ENCODE assay signal across 12 cellular contexts in the genomic region with DNA sequence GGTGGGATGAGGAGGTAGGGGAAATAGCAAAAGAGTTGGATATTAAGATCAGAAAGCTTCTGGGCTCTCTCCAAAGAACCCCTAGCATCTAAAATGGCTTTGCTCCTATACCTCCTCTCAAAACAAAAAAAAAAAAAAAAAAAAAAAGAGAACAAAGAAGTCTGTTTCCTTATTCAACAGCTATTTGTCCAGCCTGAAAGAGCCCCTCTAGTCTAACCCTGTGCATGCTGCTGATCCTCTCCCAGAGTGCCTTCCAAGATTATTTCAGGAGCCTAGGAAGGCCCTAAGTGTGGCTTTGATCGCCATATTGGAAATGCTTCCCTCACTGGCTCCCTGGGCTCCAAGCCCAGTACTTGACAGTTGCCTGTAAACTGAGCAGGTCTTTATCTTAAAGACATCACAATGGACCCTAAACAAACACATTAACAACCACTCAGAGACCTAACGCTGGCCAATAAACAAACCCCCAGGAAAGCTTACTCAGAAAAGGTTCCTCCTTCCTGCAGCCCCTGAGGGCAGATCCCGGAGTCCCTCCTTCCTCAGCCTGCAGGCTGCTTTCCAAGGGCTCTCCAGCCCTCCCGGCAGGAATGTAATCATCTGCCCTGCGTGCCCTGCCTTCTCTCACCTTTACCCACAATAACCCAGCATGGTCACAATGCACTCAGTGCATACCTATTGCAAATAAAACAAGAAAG. TPM values are rescaled to one million over a fixed set of nuclear protein-coding genes. Genes with fewer than 3 reads are reported as not detected.
DNase-seq lines count a peak whose midpoint lies in the region; ATAC-seq and TF ChIP-seq lines count a peak whose summit lies in the region.
"Had no signal": no experiment of that assay in that cellular context is flagged by ENCODE, and none has a peak within 500 bp of the region (broad histone marks: within the 10 kb centered on the region; RNA-seq: fewer than 3 reads in every experiment).

No MANE protein-coding gene starts in this region.

- TF ChIP-seq EP300 in upper lobe of left lung (IDR thresholded peaks at IDR 0.05) = no peak

- intact Hi-C loops in heart left ventricle (cut with DNase I) (loop anchor here in 1 of 10 donors (10.0 kb wide), 1 partner anchor 57 kb away; the partner anchor contains the start of gene TMEM106C), left cardiac atrium (cut with DNase I) (no loop called here)

- TF ChIP-seq POLR2A in heart left ventricle (IDR thresholded peaks at IDR 0.05) (no peak), upper lobe of left lung (IDR thresholded peaks at IDR 0.05) (no peak)

- peaks cover 0 to 48% (median 0%) of the 10 kb centered on the region in 9 donors for H3K27me3 ChIP-seq in heart left ventricle
- H3K27me3 ChIP-seq in upper lobe of left lung = no peaks in the 10 kb centered on the region

- peaks cover 0 to 30% (median 4%) of the 10 kb centered on the region in 12 donors for H3K4me1 ChIP-seq in heart left ventricle
- peaks cover 0 to 20% (median 2%) of the 10 kb centered on the region in 4 donors for H3K4me1 ChIP-seq in upper lobe of left lung

- no peaks in the 10 kb centered on the region for H3K9me3 ChIP-seq in heart left ventricle
- H3K9me3 ChIP-seq in upper lobe of left lung = no peaks in the 10 kb centered on the region

- WGBS in heart left ventricle, 4 donors = 16 to 37% (median 26%) methylated on average over 5 of the region's 5 CpGs
- WGBS in upper lobe of left lung, 2 donors = 26 to 35% methylated on average over 5 of the region's 5 CpGs

- no peak for DNase-seq in heart left ventricle
- no peak for DNase-seq in left cardiac atrium
- DNase-seq in NCI-H2196 (lab: John Stamatoyannopoulos, UW; ENCODE audit: unreplicated experiment) = peak; percentile 84
- DNase-seq in fibroblast of villous mesenchyme (ENCODE audit: low read depth) = peak; percentile 10
- peak in 1 of 2 donors; percentile 30 for DNase-seq in upper lobe of left lung
- DNase-seq in activated naive CD4-positive, alpha-beta T cell treated with Interleukin-2 at 50 U/mL for 16 hours = no peak
- DNase-seq: AML-193; NCI-H524; stimulated activated CD8-positive, alpha-beta memory T cell treated with anti-CD3 and anti-CD28 coated beads, Interleukin-4, amount 100 ng/mL, for 48 hours; T-helper 1 cell had no signal

- H3K27ac ChIP-seq in heart left ventricle = no peak overlapping the region
- no peak overlapping the region for H3K27ac ChIP-seq in upper lobe of left lung

- TF ChIP-seq CTCF in heart left ventricle (IDR thresholded peaks at IDR 0.05) (no peak), fibroblast of villous mesenchyme (IDR thresholded peaks at IDR 0.05; ENCODE audit: insufficient read depth, low read depth, low read length) (no peak), upper lobe of left lung (IDR thresholded peaks at IDR 0.05) (peak in 1 of 6 experiments; percentile 23)

- no peaks in the 10 kb centered on the region for H3K36me3 ChIP-seq in heart left ventricle
- H3K36me3 ChIP-seq in upper lobe of left lung = no peaks in the 10 kb centered on the region

- no peak overlapping the region for H3K4me3 ChIP-seq in heart left ventricle
- no peak overlapping the region for H3K4me3 ChIP-seq in fibroblast of villous mesenchyme (ENCODE audit: low read depth, low read length)
- no peak overlapping the region for H3K4me3 ChIP-seq in upper lobe of left lung

- peak in 3 of 4 donors; percentile 26 to 58 (median 41) for ATAC-seq in heart left ventricle
- ATAC-seq in left cardiac atrium = no peak
- peak; percentile 27 to 56 for ATAC-seq in upper lobe of left lung (ENCODE audit: low FRiP score in 2 of 2)
- no peak for ATAC-seq in GM21515 (IDR thresholded peaks at IDR 0.05; ENCODE audit: unreplicated experiment)
- no peak for ATAC-seq in GM21786 (IDR thresholded peaks at IDR 0.05; ENCODE audit: unreplicated experiment)

RNA-seq across cellular contexts. Expression of gene COL2A1, which starts 17.4 kb away (rescaled TPM):
- total RNA-seq in heart left ventricle = under 1 TPM in 2 of 9 donors, not detected in 7; 0.05 to 0.39 TPM
- under 1 TPM in 1 of 2 donors, not detected in 1; 0.04 TPM for polyA plus RNA-seq in heart left ventricle
- not detected for total RNA-seq in left cardiac atrium
- under 0.01 TPM in 1 of 2 replicates, not detected in the other for total RNA-seq in fibroblast of villous mesenchyme
- under 1 TPM in 1 of 6 donors, not detected in 5; 0.34 TPM for total RNA-seq in upper lobe of left lung

RNA-seq across cellular contexts. Expression of gene TMEM106C, which starts 58.2 kb away (rescaled TPM):
- 10 to 100 TPM; 39.3 to 66.6 (median 50.0) TPM for total RNA-seq in heart left ventricle
- polyA plus RNA-seq in heart left ventricle = 10 to 100 TPM; 23.0 to 63.9 TPM
- 10 to 100 TPM; 47.9 to 54.9 TPM for total RNA-seq in left cardiac atrium
- 60.2 and 100 TPM in 2 replicates for total RNA-seq in fibroblast of villous mesenchyme
- 10 to 100 TPM; 32.8 to 90.6 (median 38.5) TPM for total RNA-seq in upper lobe of left lung

Comparison
In these comparisons a context has a peak if more than half of its experiments do, and no peak if none do; other contexts are left out.
1. ATAC-seq: peak in heart left ventricle (3 of 4) and upper lobe of left lung (2 of 2); none in left cardiac atrium (0 of 2), GM21515 (single experiment) and GM21786 (single experiment).
2. DNase-seq: peak in NCI-H2196 (single experiment) and fibroblast of villous mesenchyme (single experiment); none in heart left ventricle (0 of 5), left cardiac atrium (single experiment) and activated naive CD4-positive, alpha-beta T cell treated with Interleukin-2 at 50 U/mL for 16 hours (single experiment).